ENCODE assay signal across 9 cellular contexts in the genomic region with DNA sequence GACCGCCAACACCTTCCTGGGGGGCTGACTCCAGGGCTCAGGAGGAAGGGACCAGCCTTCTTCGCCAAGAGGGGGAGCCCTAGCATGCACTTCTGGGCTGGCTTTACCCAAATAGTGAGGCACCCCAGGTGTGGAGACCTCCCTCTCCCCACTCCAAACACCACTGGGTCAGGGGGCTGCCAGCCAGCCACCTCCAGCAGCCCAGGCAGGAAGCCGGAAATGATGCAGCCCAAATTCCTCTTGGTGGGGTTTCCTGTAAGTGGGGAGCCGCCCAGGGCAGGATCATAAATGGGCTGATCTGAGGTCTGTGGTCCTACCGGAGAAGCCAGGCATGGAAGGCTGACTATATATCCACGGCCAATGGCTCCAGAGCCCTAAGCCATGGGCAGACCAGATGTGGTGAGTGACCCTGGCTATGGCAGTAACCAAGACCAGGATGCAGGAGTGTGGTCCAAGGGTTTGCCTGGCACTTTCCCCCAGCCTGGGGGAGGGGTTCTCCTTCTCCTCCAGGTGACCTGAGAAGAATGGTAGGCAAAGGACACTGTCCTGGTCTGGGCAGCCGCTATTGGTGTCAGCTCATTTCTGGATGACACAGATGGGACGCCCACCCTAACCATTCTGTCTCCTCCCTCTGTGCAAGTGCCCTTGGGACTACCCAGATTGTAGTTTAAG. TPM values are rescaled to one million over a fixed set of nuclear protein-coding genes. Genes with fewer than 3 reads are reported as not detected.
DNase-seq lines count a peak whose midpoint lies in the region; ATAC-seq, FAIRE-seq and TF ChIP-seq lines count a peak whose summit lies in the region.
"Had no signal": no experiment of that assay in that cellular context is flagged by ENCODE, and none has a peak within 500 bp of the region (broad histone marks: within the 10 kb centered on the region; RNA-seq: fewer than 3 reads in every experiment).

No MANE protein-coding gene starts in this region.

- no peaks in the 10 kb centered on the region for H3K9me3 Mint-ChIP-seq in activated B cell treated with CpG ODN at 0.5 μM for 24 hours
- peaks cover 2 to 3% of the 10 kb centered on the region in 2 donors for H3K9me3 Mint-ChIP-seq in stimulated activated naive B cell treated with anti-CD40 and anti-IgM and Interleukin-4, amounts not matched to agents 10 μg/mL and 1 μg/mL and 100 μg/mL, for 72 hours

- H3K14ac ChIP-seq in trophoblast cell (ENCODE audit: low read length): no peak overlapping the region

- H2BK12ac ChIP-seq in trophoblast cell (ENCODE audit: low read length): no peak overlapping the region

- H3K27ac Mint-ChIP-seq in activated B cell treated with CpG ODN at 0.5 μM for 24 hours: peak overlapping the region; percentile 71
- H3K27ac Mint-ChIP-seq in stimulated activated naive B cell treated with anti-CD40 and anti-IgM and Interleukin-4, amounts not matched to agents 10 μg/mL and 1 μg/mL and 100 μg/mL, for 72 hours: peak overlapping the region; percentile 83

- H3K79me2 ChIP-seq in trophoblast cell (ENCODE audit: control insufficient read depth, insufficient read depth, low read length, poor library complexity): peaks cover 9% of the 10 kb centered on the region

- peaks cover 15% of the 10 kb centered on the region for H3K36me3 Mint-ChIP-seq in activated B cell treated with CpG ODN at 0.5 μM for 24 hours (ENCODE audit: low read depth)
- peaks cover 28 to 32% of the 10 kb centered on the region in 2 donors for H3K36me3 Mint-ChIP-seq in stimulated activated naive B cell treated with anti-CD40 and anti-IgM and Interleukin-4, amounts not matched to agents 10 μg/mL and 1 μg/mL and 100 μg/mL, for 72 hours

- no peak overlapping the region for H4K8ac ChIP-seq in trophoblast cell (ENCODE audit: low read depth, low read length)

- no peak overlapping the region for H2BK5ac ChIP-seq in trophoblast cell (ENCODE audit: low read depth, low read length, poor library complexity)

- H3K79me1 ChIP-seq in trophoblast cell (ENCODE audit: low read length): peaks cover 5% of the 10 kb centered on the region

- H4K12ac ChIP-seq in trophoblast cell (ENCODE audit: low read depth, low read length): no peak overlapping the region

- peaks cover 57% of the 10 kb centered on the region for H3K4me1 Mint-ChIP-seq in activated B cell treated with CpG ODN at 0.5 μM for 24 hours
- H3K4me1 Mint-ChIP-seq in stimulated activated naive B cell treated with anti-CD40 and anti-IgM and Interleukin-4, amounts not matched to agents 10 μg/mL and 1 μg/mL and 100 μg/mL, for 72 hours: peaks cover 42 to 66% of the 10 kb centered on the region in 2 donors

- intact Hi-C loops in activated B cell treated with CpG ODN at 0.5 μM for 24 hours (cut with micrococcal nuclease): loop anchor here (5.0 kb wide), 1 partner anchor 1237 kb away; a partner anchor contains a TSS

- H4K91ac ChIP-seq in trophoblast cell (ENCODE audit: low read depth, low read length): no peak overlapping the region

- POLR2A ChIA-PET in activated B cell treated with CpG ODN at 0.5 μM for 24 hours (lab: Charles Lee): interaction anchor here (0.5 to 0.7 kb wide), 2 partner anchors 17 to 161 kb away, joined by 3 to 12 read pairs; a partner anchor contains a TSS

- no CpG with 5 or more reads among the region's 8 CpGs for WGBS in trophoblast cell (ENCODE audit: extremely low coverage, insufficient coverage, insufficient read length)

- H3K23ac ChIP-seq in trophoblast cell (ENCODE audit: low read length): no peak overlapping the region

- no peaks in the 10 kb centered on the region for H3K27me3 Mint-ChIP-seq in activated B cell treated with CpG ODN at 0.5 μM for 24 hours
- H3K27me3 Mint-ChIP-seq in stimulated activated naive B cell treated with anti-CD40 and anti-IgM and Interleukin-4, amounts not matched to agents 10 μg/mL and 1 μg/mL and 100 μg/mL, for 72 hours: no peaks in the 10 kb centered on the region

- H3K4me1 ChIP-seq in trophoblast cell (ENCODE audit: control insufficient read depth in 1 of 2, insufficient read depth in 2 of 2, low read length in 2 of 2): peaks cover 15 to 21% of the 10 kb centered on the region in 2 experiments

- no peak overlapping the region for H2BK120ac ChIP-seq in trophoblast cell (ENCODE audit: insufficient read depth, low read length, poor library complexity)

- H3K27ac ChIP-seq in trophoblast cell (ENCODE audit: low read depth, low read length): no peak overlapping the region

- no peaks in the 10 kb centered on the region for H3K9me3 ChIP-seq in trophoblast cell (ENCODE audit: insufficient read depth, low read depth, low read length)

- CTCF ChIA-PET in activated B cell treated with CpG ODN at 0.5 μM for 24 hours (lab: Charles Lee): interaction anchor here (0.7 to 3.0 kb wide), 2 partner anchors 23 to 32 kb away, joined by 5 to 12 read pairs; no protein-coding TSS in a partner anchor

- FAIRE-seq in GM12891 (lab: Jason Lieb, UNC): peak; percentile 52

- H2AK5ac ChIP-seq in trophoblast cell (ENCODE audit: low read length): no peak overlapping the region

- no peak overlapping the region for H3K4me2 ChIP-seq in trophoblast cell (ENCODE audit: low read length)

- no peak for ATAC-seq in activated B cell treated with CpG ODN at 0.5 μM for 24 hours (ENCODE audit: low read depth)
- ATAC-seq in stimulated activated naive B cell treated with anti-CD40 and anti-IgM and Interleukin-4, amounts not matched to agents 10 μg/mL and 1 μg/mL and 100 μg/mL, for 72 hours (replicated peaks): no peak
- no peak for ATAC-seq in esophagus mucosa
- ATAC-seq: left colon had no signal

- H3K27me3 ChIP-seq in trophoblast cell (ENCODE audit: insufficient read depth, low read length): no peaks in the 10 kb centered on the region

- no peak overlapping the region for H3K4ac ChIP-seq in trophoblast cell (ENCODE audit: low read depth, low read length)

- no peak overlapping the region for H3K9ac ChIP-seq in trophoblast cell (ENCODE audit: low read length)

- H3K4me3 ChIP-seq in fibroblast of pulmonary artery (replicated peaks; ENCODE audit: low read depth, low read length) (no peak overlapping the region), trophoblast cell (ENCODE audit: low read depth, low read length) (no peak overlapping the region)

- peaks cover 24 to 25% of the 10 kb centered on the region in 2 experiments for H3K36me3 ChIP-seq in trophoblast cell (ENCODE audit: control insufficient read depth in 1 of 2, insufficient read depth in 2 of 2, low read length in 2 of 2)

- DNase-seq in GM12891 (ENCODE audit: insufficient read length, low spot score) (no peak), activated B cell treated with CpG ODN at 0.5 μM for 24 hours (no peak), fibroblast of pulmonary artery (ENCODE audit: low read depth) (peak; percentile 36), trophoblast cell (no peak), GF-D8 (lab: John Stamatoyannopoulos, UW) (no peak), H4 (ENCODE audit: low spot score) (no peak)
- DNase-seq in stimulated activated naive B cell treated with anti-CD40 and anti-IgM and Interleukin-4, amounts not matched to agents 10 μg/mL and 1 μg/mL and 100 μg/mL, for 72 hours: no peak

- H3K4me3 Mint-ChIP-seq in activated B cell treated with CpG ODN at 0.5 μM for 24 hours: no peak overlapping the region
- peak overlapping the region in 1 of 2 donors; percentile 60 for H3K4me3 Mint-ChIP-seq in stimulated activated naive B cell treated with anti-CD40 and anti-IgM and Interleukin-4, amounts not matched to agents 10 μg/mL and 1 μg/mL and 100 μg/mL, for 72 hours

- no peak overlapping the region for H3K18ac ChIP-seq in trophoblast cell (ENCODE audit: low read length)

- TF ChIP-seq CTCF in activated B cell treated with CpG ODN at 0.5 μM for 24 hours (IDR thresholded peaks at IDR 0.05) (no peak), fibroblast of pulmonary artery (IDR thresholded peaks at IDR 0.05; ENCODE audit: low read length, missing control alignments) (peak; percentile 35)

- no peak overlapping the region for H2AFZ ChIP-seq in trophoblast cell (ENCODE audit: insufficient read depth, low read length, poor library complexity)

- TF ChIP-seq POLR2A in GM12891 (IDR thresholded peaks at IDR 0.05; ENCODE audit: low read depth, low read length): no peak

TF ChIP-seq in GM12891, 5 proteins besides CTCF, POLR2A, EP300 and RAD21:
- no peak for TF ChIP-seq TAF1 (IDR thresholded peaks at IDR 0.05; ENCODE audit: low read depth, low read length)
- TF ChIP-seq SPI1 (IDR thresholded peaks at IDR 0.05; ENCODE audit: low read depth, low read length): no peak
- no peak for TF ChIP-seq POU2F2 (IDR thresholded peaks at IDR 0.05; ENCODE audit: low read depth, low read length)
TF ChIP-seq in GM12891: peak in this region for 0.

RNA-seq across cellular contexts. Expression of a gene that starts 4.2 kb away (rescaled TPM):
- 13.2 TPM for polyA plus RNA-seq in GM12891 (2012; ENCODE audit: low read depth, missing spikeins)
- 41.7 and 45.3 TPM in 2 replicates for total RNA-seq in activated B cell treated with CpG ODN at 0.5 μM for 24 hours
- polyA plus RNA-seq in trophoblast cell (2013): 33.6 and 35.0 TPM in 2 replicates
- total RNA-seq in esophagus mucosa: 28.7 TPM
- total RNA-seq in H4 (2014; rRNA removed; shearing (Covaris generic)): 10.8 and 11.7 TPM in 2 replicates

RNA-seq across cellular contexts. Expression of a gene that starts 7.7 kb away (rescaled TPM):
- 1.4 TPM for polyA plus RNA-seq in GM12891 (2012; ENCODE audit: low read depth, missing spikeins)
- 3.5 and 5.2 TPM in 2 replicates for total RNA-seq in activated B cell treated with CpG ODN at 0.5 μM for 24 hours
- polyA plus RNA-seq in trophoblast cell (2013): 1.6 and 1.9 TPM in 2 replicates
- total RNA-seq in esophagus mucosa: 2.7 TPM
- total RNA-seq in H4 (2014; rRNA removed; shearing (Covaris generic)): 2.9 and 3.8 TPM in 2 replicates

RNA-seq across cellular contexts. Expression of a gene that starts 16.7 kb away (rescaled TPM):
- 12.4 TPM for polyA plus RNA-seq in GM12891 (2012; ENCODE audit: low read depth, missing spikeins)
- total RNA-seq in activated B cell treated with CpG ODN at 0.5 μM for 24 hours (65.1 and 71.2 TPM in 2 replicates), esophagus mucosa (13.4 TPM)
- 17.1 and 19.5 TPM in 2 replicates for polyA plus RNA-seq in trophoblast cell (2013)
- total RNA-seq in H4 (2014; rRNA removed; shearing (Covaris generic)): 16.0 and 23.3 TPM in 2 replicates

RNA-seq across cellular contexts. Expression of a gene that starts 18.4 kb away (rescaled TPM):
- 1.9 TPM for polyA plus RNA-seq in GM12891 (2012; ENCODE audit: low read depth, missing spikeins)
- total RNA-seq in activated B cell treated with CpG ODN at 0.5 μM for 24 hours (11.0 and 11.2 TPM in 2 replicates), esophagus mucosa (2.5 TPM)
- polyA plus RNA-seq in trophoblast cell (2013): 2.3 and 2.8 TPM in 2 replicates
- 6.2 and 8.6 TPM in 2 replicates for total RNA-seq in H4 (2014; rRNA removed; shearing (Covaris generic))

RNA-seq across cellular contexts. Expression of a gene that starts 37.5 kb away (rescaled TPM):
- polyA plus RNA-seq in GM12891 (2012; ENCODE audit: low read depth, missing spikeins): 1.5 TPM
- total RNA-seq in activated B cell treated with CpG ODN at 0.5 μM for 24 hours: 4.1 and 5.1 TPM in 2 replicates
- 10.5 and 11.5 TPM in 2 replicates for polyA plus RNA-seq in trophoblast cell (2013)
- total RNA-seq in esophagus mucosa: 1.4 TPM
- 0.14 and 1.2 TPM in 2 replicates for total RNA-seq in H4 (2014; rRNA removed; shearing (Covaris generic))
